12 cellular contexts compared by ENCODE assay signal in the genomic region with DNA sequence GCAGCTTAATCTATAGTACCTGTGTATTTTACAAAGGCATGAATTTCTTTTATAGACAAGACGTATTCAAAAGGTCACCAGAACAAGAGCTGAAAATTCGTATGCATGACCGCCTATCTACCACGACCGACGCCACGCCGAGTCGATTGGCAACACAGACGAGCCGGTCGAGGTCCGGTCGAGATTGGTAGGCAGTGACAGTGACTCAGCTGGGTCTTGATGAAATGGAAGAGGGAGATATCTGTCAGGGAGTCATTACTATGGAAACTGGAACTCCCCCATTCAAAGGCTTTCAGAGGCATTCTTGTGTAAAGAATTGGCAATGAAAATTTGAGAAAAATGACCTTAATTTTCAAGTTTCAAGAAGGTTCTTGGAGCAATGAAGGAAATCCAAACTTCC. TPM values are rescaled to one million over a fixed set of nuclear protein-coding genes. Genes with fewer than 3 reads are reported as not detected.
A peak's percentile ranks its signal among the peaks of the same experiment; 100 is the strongest.
DNase-seq lines count a peak whose midpoint lies in the region; ATAC-seq and TF ChIP-seq lines count a peak whose summit lies in the region.
"Had no signal": no experiment of that assay in that cellular context is flagged by ENCODE, and none has a peak within 500 bp of the region (broad histone marks: within the 10 kb centered on the region; RNA-seq: fewer than 3 reads in every experiment).

No MANE protein-coding gene starts in this region.

- no peak overlapping the region for H3K4ac ChIP-seq in mesendoderm (ENCODE audit: low read depth, low read length)

- peak overlapping the region; percentile 30 for H3K4me3 ChIP-seq in ACC112 (ENCODE audit: low read depth, low read length)
- H3K4me3 ChIP-seq in mesendoderm (ENCODE audit: low read length): no peak overlapping the region
- no peak overlapping the region for H3K4me3 ChIP-seq in mucosa of descending colon
- H3K4me3 ChIP-seq: body of pancreas had no signal

- CTCF ChIA-PET in activated CD8-positive, alpha-beta T cell treated with anti-CD3 and anti-CD28 coated beads, Interleukin-2, amount 10 ng/mL, durations not matched to agents 7 days and 5 days (lab: Charles Lee): no interaction called here

- H3K4me3 Mint-ChIP-seq in activated CD8-positive, alpha-beta T cell treated with anti-CD3 and anti-CD28 coated beads, Interleukin-2, amount 10 ng/mL, durations not matched to agents 7 days and 5 days: peak overlapping the region; percentile 10

- H3K27ac ChIP-seq in ACC112 (ENCODE audit: low read depth, low read length): no peak overlapping the region
- H3K27ac ChIP-seq in mesendoderm (ENCODE audit: low read depth, low read length): no peak overlapping the region
- H3K27ac ChIP-seq: body of pancreas, epithelial cell of prostate had no signal

- no peak overlapping the region for H2AK5ac ChIP-seq in mesendoderm (ENCODE audit: low read length)

- H3K9me3 ChIP-seq in mucosa of descending colon: no peaks in the 10 kb centered on the region
- H3K9me3 ChIP-seq: body of pancreas had no signal

- no peak overlapping the region for H3K9ac ChIP-seq in mesendoderm (ENCODE audit: low read length)

- H2BK15ac ChIP-seq in mesendoderm (replicated peaks; ENCODE audit: low read depth): no peak overlapping the region

- TF ChIP-seq CTCF in GM13976 (IDR thresholded peaks at IDR 0.05; ENCODE audit: borderline replicate concordance, control extremely low read depth, extremely low read depth, insufficient read depth, missing control alignments): no peak
- no peak for TF ChIP-seq CTCF in mucosa of descending colon (IDR thresholded peaks at IDR 0.05)

- H3K79me2 ChIP-seq in ACC112 (ENCODE audit: control insufficient read depth, insufficient read depth, low read length, unreplicated experiment) (peaks cover 72% of the 10 kb centered on the region), mesendoderm (ENCODE audit: control insufficient read depth, insufficient read depth, low read length) (peaks cover 39% of the 10 kb centered on the region)

- H3K18ac ChIP-seq in mesendoderm (ENCODE audit: low read length): no peak overlapping the region

- ATAC-seq in activated CD8-positive, alpha-beta T cell treated with anti-CD3 and anti-CD28 coated beads, Interleukin-2, amount 10 ng/mL, durations not matched to agents 7 days and 5 days: no peak
- ATAC-seq in mucosa of descending colon (no peak), HG03521 (IDR thresholded peaks at IDR 0.05; ENCODE audit: unreplicated experiment) (no peak), GM18861 (IDR thresholded peaks at IDR 0.05; ENCODE audit: unreplicated experiment) (no peak)
- ATAC-seq: body of pancreas had no signal

- H2BK5ac ChIP-seq in mesendoderm (ENCODE audit: low read length): no peak overlapping the region

- no peak overlapping the region for H3K23ac ChIP-seq in mesendoderm (ENCODE audit: low read length)

- H3K79me1 ChIP-seq in mesendoderm (ENCODE audit: low read length): peaks cover 10% of the 10 kb centered on the region

- H3K27me3 Mint-ChIP-seq in activated CD8-positive, alpha-beta T cell treated with anti-CD3 and anti-CD28 coated beads, Interleukin-2, amount 10 ng/mL, durations not matched to agents 7 days and 5 days (ENCODE audit: low read depth): no peaks in the 10 kb centered on the region
- H3K27me3 Mint-ChIP-seq: activated CD4-positive, alpha-beta T cell treated with anti-CD3 and anti-CD28 coated beads, Interleukin-2, amount 10 ng/mL, durations not matched to agents 7 days and 5 days had no signal

- H3K27ac Mint-ChIP-seq in activated CD8-positive, alpha-beta T cell treated with anti-CD3 and anti-CD28 coated beads, Interleukin-2, amount 10 ng/mL, durations not matched to agents 7 days and 5 days: no peak overlapping the region

- H2BK120ac ChIP-seq in mesendoderm (ENCODE audit: low read depth, low read length): no peak overlapping the region

- H2AFZ ChIP-seq in ACC112 (ENCODE audit: low read length, unreplicated experiment): no peak overlapping the region

- H3K4me1 ChIP-seq in ACC112 (ENCODE audit: control insufficient read depth, insufficient read depth, low read length, unreplicated experiment) (peaks cover 30% of the 10 kb centered on the region), mesendoderm (ENCODE audit: control insufficient read depth, low read depth, low read length) (no peaks in the 10 kb centered on the region), mucosa of descending colon (ENCODE audit: low read depth) (peaks cover 26% of the 10 kb centered on the region)

- H4K5ac ChIP-seq in mesendoderm (ENCODE audit: low read length): no peak overlapping the region

- peak; percentile 37 for DNase-seq in GM13976 (ENCODE audit: low spot score)
- no peak for DNase-seq in activated CD8-positive, alpha-beta T cell treated with anti-CD3 and anti-CD28 coated beads, Interleukin-2, amount 10 ng/mL, durations not matched to agents 7 days and 5 days
- DNase-seq in mesendoderm: peak; percentile 8
- no peak for DNase-seq in mucosa of descending colon
- no peak for DNase-seq in cerebellar nuclear complex (lab: John Stamatoyannopoulos, UW)
- DNase-seq: activated CD4-positive, alpha-beta T cell treated with anti-CD3 and anti-CD28 coated beads, Interleukin-2, amount 10 ng/mL, durations not matched to agents 7 days and 5 days; body of pancreas; posterior cingulate gyrus had no signal

- intact Hi-C loops in mucosa of descending colon (cut with DNase I, micrococcal nuclease): no loop called here

- H3K36me3 ChIP-seq in ACC112 (ENCODE audit: insufficient read depth, low read length) (peaks cover 19% of the 10 kb centered on the region), mesendoderm (ENCODE audit: control insufficient read depth, insufficient read depth, low read length) (peaks cover 4% of the 10 kb centered on the region), mucosa of descending colon (ENCODE audit: low read depth) (peaks cover 5% of the 10 kb centered on the region)

- peaks cover 46% of the 10 kb centered on the region for H3K36me3 Mint-ChIP-seq in activated CD8-positive, alpha-beta T cell treated with anti-CD3 and anti-CD28 coated beads, Interleukin-2, amount 10 ng/mL, durations not matched to agents 7 days and 5 days (ENCODE audit: low read depth)

- H4K8ac ChIP-seq in mesendoderm (ENCODE audit: low read depth, low read length): no peak overlapping the region

- no peak overlapping the region for H3K56ac ChIP-seq in mesendoderm (ENCODE audit: low read length)

- peaks cover 45% of the 10 kb centered on the region for H3K4me1 Mint-ChIP-seq in activated CD8-positive, alpha-beta T cell treated with anti-CD3 and anti-CD28 coated beads, Interleukin-2, amount 10 ng/mL, durations not matched to agents 7 days and 5 days (ENCODE audit: low read depth)

- POLR2A ChIA-PET in activated CD8-positive, alpha-beta T cell treated with anti-CD3 and anti-CD28 coated beads, Interleukin-2, amount 10 ng/mL, durations not matched to agents 7 days and 5 days (lab: Charles Lee): interaction anchor here (0.7 kb wide), 1 partner anchor 29 kb away, joined by 3 read pairs; no protein-coding TSS in a partner anchor

- no CpG with 5 or more reads among the region's 14 CpGs for WGBS in mesendoderm (ENCODE audit: extremely low coverage, insufficient coverage, low lambda C conversion rate)

- H3K4me2 ChIP-seq in mesendoderm (ENCODE audit: low read length): no peak overlapping the region

- in situ Hi-C loops in GM13976 (cut with MboI; ENCODE audit: low sequenced_read_pairs, unreplicated experiment): no loop called here

- no peaks in the 10 kb centered on the region for H3K27me3 ChIP-seq in ACC112 (ENCODE audit: insufficient read depth, low read length)
- no peaks in the 10 kb centered on the region for H3K27me3 ChIP-seq in mesendoderm (ENCODE audit: insufficient read depth, low read length, poor library complexity)
- H3K27me3 ChIP-seq: body of pancreas had no signal

- no peaks in the 10 kb centered on the region for H3K9me3 Mint-ChIP-seq in activated CD8-positive, alpha-beta T cell treated with anti-CD3 and anti-CD28 coated beads, Interleukin-2, amount 10 ng/mL, durations not matched to agents 7 days and 5 days (ENCODE audit: insufficient read depth)
- H3K9me3 Mint-ChIP-seq: activated CD4-positive, alpha-beta T cell treated with anti-CD3 and anti-CD28 coated beads, Interleukin-2, amount 10 ng/mL, durations not matched to agents 7 days and 5 days had no signal

RNA-seq across cellular contexts. Expression of gene ATP5MK, which starts 2.1 kb away (rescaled TPM):
- total RNA-seq in activated CD8-positive, alpha-beta T cell treated with anti-CD3 and anti-CD28 coated beads, Interleukin-2, amount 10 ng/mL, durations not matched to agents 7 days and 5 days: 100 to 1,000 TPM; 360 to 363 TPM
- 889 TPM for polyA plus RNA-seq in mesendoderm (2013, experiment 1 of 2)
- 914 TPM for polyA plus RNA-seq in mesendoderm (2013, experiment 2 of 2)
- 100 to 1,000 TPM; 391 to 519 (median 516) TPM for total RNA-seq in mucosa of descending colon

RNA-seq across cellular contexts. Expression of gene PDCD11, which starts 2.2 kb away (rescaled TPM):
- 10 to 100 TPM; 57.1 to 57.4 TPM for total RNA-seq in activated CD8-positive, alpha-beta T cell treated with anti-CD3 and anti-CD28 coated beads, Interleukin-2, amount 10 ng/mL, durations not matched to agents 7 days and 5 days
- 32.2 TPM for polyA plus RNA-seq in mesendoderm (2013, experiment 1 of 2)
- polyA plus RNA-seq in mesendoderm (2013, experiment 2 of 2): 32.3 TPM
- 10 to 100 TPM; 22.3 to 24.5 (median 22.7) TPM for total RNA-seq in mucosa of descending colon

RNA-seq across cellular contexts. Expression of gene TAF5, which starts 26.4 kb away (rescaled TPM):
- total RNA-seq in activated CD8-positive, alpha-beta T cell treated with anti-CD3 and anti-CD28 coated beads, Interleukin-2, amount 10 ng/mL, durations not matched to agents 7 days and 5 days: 10 to 100 TPM; 14.5 to 14.8 TPM
- polyA plus RNA-seq in mesendoderm (2013, experiment 1 of 2): 10.3 TPM
- polyA plus RNA-seq in mesendoderm (2013, experiment 2 of 2): 10.0 TPM
- total RNA-seq in mucosa of descending colon: 1 to 10 TPM; 4.1 to 7.1 (median 4.4) TPM

RNA-seq across cellular contexts. Expression of gene PCGF6, which starts 43.2 kb away (rescaled TPM):
- total RNA-seq in activated CD8-positive, alpha-beta T cell treated with anti-CD3 and anti-CD28 coated beads, Interleukin-2, amount 10 ng/mL, durations not matched to agents 7 days and 5 days: 10 to 100 TPM; 14.9 to 17.2 TPM
- polyA plus RNA-seq in mesendoderm (2013, experiment 1 of 2): 10.3 TPM
- 10.5 TPM for polyA plus RNA-seq in mesendoderm (2013, experiment 2 of 2)
- total RNA-seq in mucosa of descending colon: 10 to 100 TPM in 1 of 3 donors, 1 to 10 TPM in 2; 5.2 to 10.6 (median 5.7) TPM

RNA-seq across cellular contexts. Expression of gene CALHM2, which starts 58.0 kb away (rescaled TPM):
- total RNA-seq in activated CD8-positive, alpha-beta T cell treated with anti-CD3 and anti-CD28 coated beads, Interleukin-2, amount 10 ng/mL, durations not matched to agents 7 days and 5 days: 100 to 1,000 TPM; 131 to 135 TPM
- 1.8 TPM for polyA plus RNA-seq in mesendoderm (2013, experiment 1 of 2)
- polyA plus RNA-seq in mesendoderm (2013, experiment 2 of 2): 1.8 TPM
- total RNA-seq in mucosa of descending colon: 10 to 100 TPM in 2 of 3 donors, 1 to 10 TPM in 1; 5.8 to 16.8 (median 12.3) TPM

Comparison
In these comparisons a context has a peak if more than half of its experiments do, and no peak if none do; other contexts are left out.
1. DNase-seq: peak in GM13976 (single experiment) and mesendoderm (single experiment); none in activated CD8-positive, alpha-beta T cell treated with anti-CD3 and anti-CD28 coated beads, Interleukin-2, amount 10 ng/mL, durations not matched to agents 7 days and 5 days (single experiment), mucosa of descending colon (0 of 3) and cerebellar nuclear complex (0 of 2).